ENCODE assay signal across 8 cellular contexts in genomic region chr9:77455312-77455927, GRCh38.
DNase-seq lines count a peak whose midpoint lies in the region; ATAC-seq and TF ChIP-seq lines count a peak whose summit lies in the region.

No MANE protein-coding gene starts in this region.

- H3K9me3 ChIP-seq in T-helper 17 cell (ENCODE audit: control insufficient read depth, low read length, poor library complexity, severe bottlenecking) = no peaks in the 10 kb centered on the region

- H3K27ac Mint-ChIP-seq in T-helper 17 cell = no peak overlapping the region

- DNase-seq in AG08396 (ENCODE audit: low spot score) (peak; percentile 21), GM13977 (ENCODE audit: low spot score) (peak; percentile 45), HT1080 (ENCODE audit: low read depth) (peak; percentile 36), T-helper 17 cell (peak in 1 of 3 donors; percentile 17), erythroblast (lab: John Stamatoyannopoulos, UW) (peak; percentile 66 to 75), NCI-H1417 treated with DMSO at 0.1 percent for 48 hours (lab: John Stamatoyannopoulos, UW) (no peak), HK-2 (ENCODE audit: unreplicated experiment) (no peak)
- peak; percentile 28 for DNase-seq in stimulated activated CD4-positive, alpha-beta T cell treated with anti-CD3 and anti-CD28 coated beads, Interleukin-4, amount 100 ng/mL, for 1 hour

- in situ Hi-C loops in GM13977 (cut with MboI; ENCODE audit: low pct_unique_long_range_greater_than_20kb, low sequenced_read_pairs, unreplicated experiment) = loop anchor here (25.0 kb wide), 1 partner anchor 282 kb away; no protein-coding TSS in a partner anchor

- peaks cover 2% of the 10 kb centered on the region for H3K36me3 Mint-ChIP-seq in T-helper 17 cell (ENCODE audit: low read depth)

- TF ChIP-seq POLR2A in erythroblast (IDR thresholded peaks at IDR 0.05; ENCODE audit: low read length) = no peak

- peaks cover 26% of the 10 kb centered on the region for H3K27me3 Mint-ChIP-seq in T-helper 17 cell

- peak; percentile 49 for ATAC-seq in T-helper 17 cell

- no peak overlapping the region for H3K4me3 Mint-ChIP-seq in T-helper 17 cell

- peaks cover 23% of the 10 kb centered on the region for H3K4me1 Mint-ChIP-seq in T-helper 17 cell

- TF ChIP-seq CTCF in GM13977 (IDR thresholded peaks at IDR 0.05; ENCODE audit: extremely low read depth, insufficient read depth, missing control alignments) = peak; percentile 52

Comparison
In these comparisons a context has a peak if more than half of its experiments do, and no peak if none do; other contexts are left out.
1. DNase-seq: peak in AG08396 (single experiment), GM13977 (single experiment), HT1080 (single experiment), erythroblast (2 of 2) and stimulated activated CD4-positive, alpha-beta T cell treated with anti-CD3 and anti-CD28 coated beads, Interleukin-4, amount 100 ng/mL, for 1 hour (single experiment); none in NCI-H1417 treated with DMSO at 0.1 percent for 48 hours (single experiment) and HK-2 (single experiment).